ENCODE assay signal across 25 cellular contexts in genomic region chr15:73770049-73770448, GRCh38. TPM values are rescaled to one million over a fixed set of nuclear protein-coding genes. Genes with fewer than 3 reads are reported as not detected.
"Had no signal": no experiment of that assay in that cellular context is flagged by ENCODE, and none has a peak within 500 bp of the region (broad histone marks: within the 10 kb centered on the region; RNA-seq: fewer than 3 reads in every experiment).

No MANE protein-coding gene starts in this region.

- H3K4me1 ChIP-seq: pancreas, prostate gland, tibial nerve had no signal

- H3K9me3 ChIP-seq: left ventricle myocardium inferior, mucosa of descending colon, pancreas, prostate gland, suprapubic skin, thoracic aorta, tibial nerve, vagina had no signal

- H3K27me3 ChIP-seq: pancreas, suprapubic skin, tibial nerve, vagina had no signal

- H3K36me3 ChIP-seq: left ventricle myocardium inferior, pancreas, prostate gland, suprapubic skin, thoracic aorta, tibial nerve, vagina had no signal

- H3K27ac ChIP-seq: left ventricle myocardium inferior, pancreas, prostate gland, skin epidermis, suprapubic skin, thoracic aorta, tibial nerve, vagina had no signal

- ATAC-seq: left colon; mucosa of descending colon; naive thymus-derived CD4-positive, alpha-beta T cell; natural killer cell treated with Interleukin-12 subunit alpha and Interleukin-12 subunit beta and Interleukin-15 and Interleukin-18, amount 100 ng/mL, for 72 hours; pancreas; right cardiac atrium; sciatic nerve had no signal

- H3K4me3 ChIP-seq: left ventricle myocardium inferior, mucosa of descending colon, pancreas, prostate gland, skin epidermis, suprapubic skin, thoracic aorta, tibial nerve, vagina had no signal

- DNase-seq: hypothalamus; immature natural killer cell; kidney; left colon; left ventricle myocardium inferior; midbrain; mucosa of descending colon; naive thymus-derived CD4-positive, alpha-beta T cell; nucleus accumbens; pancreas; retina; right cardiac atrium; stimulated activated CD4-positive, alpha-beta T cell treated with anti-CD3 and anti-CD28 coated beads, Interleukin-12 subunit alpha, Interleukin-12 subunit beta, amount 100 ng/mL, for 4 hours; stimulated activated CD4-positive, alpha-beta T cell treated with anti-CD3 and anti-CD28 coated beads, Interleukin-15, amount 100 ng/mL, for 24 hours; stimulated activated CD4-positive, alpha-beta T cell treated with anti-CD3 and anti-CD28 coated beads, Interleukin-2, amount 100 ng/mL, for 24 hours; stimulated activated CD4-positive, alpha-beta T cell treated with anti-CD3 and anti-CD28 coated beads, Interleukin-4, amount 100 ng/mL, for 1 hour; stimulated activated naive CD4-positive, alpha-beta T cell had no signal

RNA-seq across cellular contexts. Expression of gene INSYN1, which starts 16.9 kb away (rescaled TPM):
- total RNA-seq: naive thymus-derived CD4-positive, alpha-beta T cell; natural killer cell treated with Interleukin-12 subunit alpha and Interleukin-12 subunit beta and Interleukin-15 and Interleukin-18, amount 100 ng/mL, for 72 hours had no signal
- polyA plus RNA-seq: immature natural killer cell; naive thymus-derived CD4-positive, alpha-beta T cell had no signal
